1 cellular context compared by ENCODE assay signal in the genomic region with DNA sequence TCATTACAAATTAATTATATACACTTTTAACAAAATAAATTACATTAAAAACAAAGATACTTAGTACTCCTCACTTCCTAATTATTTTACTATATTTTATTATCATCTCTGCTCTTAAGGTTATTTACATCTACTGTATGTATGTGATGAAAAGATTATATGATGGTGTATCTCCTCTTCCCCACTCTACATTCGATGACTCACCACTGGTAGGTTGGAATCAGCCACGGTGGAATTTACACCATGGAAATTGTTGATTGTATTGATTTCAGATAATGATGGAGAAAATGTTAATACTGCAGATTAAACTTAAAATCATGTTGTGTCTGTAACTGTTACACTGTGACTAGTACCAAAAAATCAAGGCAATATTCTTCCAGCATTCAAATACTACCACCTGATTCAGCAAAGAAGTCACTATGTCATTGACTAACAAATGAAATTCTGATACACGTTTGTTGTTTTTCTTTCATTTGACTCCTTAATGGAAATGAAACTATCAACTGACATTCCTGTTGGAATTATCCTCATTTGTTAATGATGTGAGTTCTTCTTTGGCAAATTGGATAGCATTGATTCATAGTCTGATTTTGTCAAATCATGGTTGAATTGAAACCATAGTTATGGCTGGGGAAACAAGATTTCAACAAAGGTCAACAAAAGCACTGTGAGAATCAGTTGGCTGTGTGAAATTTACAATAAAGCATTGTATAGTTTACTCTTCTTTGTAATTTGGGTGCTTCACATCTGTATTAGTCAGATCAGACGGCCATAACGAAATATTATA.
TF ChIP-seq lines count a peak whose summit lies in the region.

No MANE protein-coding gene starts in this region.

TF ChIP-seq in K562, 482 proteins besides CTCF, POLR2A, EP300 and RAD21 (continued from another document and continues in another):
- TF ChIP-seq, protein P1, sequence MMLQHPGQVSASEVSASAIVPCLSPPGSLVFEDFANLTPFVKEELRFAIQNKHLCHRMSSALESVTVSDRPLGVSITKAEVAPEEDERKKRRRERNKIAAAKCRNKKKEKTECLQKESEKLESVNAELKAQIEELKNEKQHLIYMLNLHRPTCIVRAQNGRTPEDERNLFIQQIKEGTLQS (IDR thresholded peaks at IDR 0.05) = peak; percentile 86
- TF ChIP-seq, protein P1 (CRISPR knock-in tag; conservative IDR thresholded peaks at IDR 0.05) = no peak
- TF ChIP-seq, protein P2, sequence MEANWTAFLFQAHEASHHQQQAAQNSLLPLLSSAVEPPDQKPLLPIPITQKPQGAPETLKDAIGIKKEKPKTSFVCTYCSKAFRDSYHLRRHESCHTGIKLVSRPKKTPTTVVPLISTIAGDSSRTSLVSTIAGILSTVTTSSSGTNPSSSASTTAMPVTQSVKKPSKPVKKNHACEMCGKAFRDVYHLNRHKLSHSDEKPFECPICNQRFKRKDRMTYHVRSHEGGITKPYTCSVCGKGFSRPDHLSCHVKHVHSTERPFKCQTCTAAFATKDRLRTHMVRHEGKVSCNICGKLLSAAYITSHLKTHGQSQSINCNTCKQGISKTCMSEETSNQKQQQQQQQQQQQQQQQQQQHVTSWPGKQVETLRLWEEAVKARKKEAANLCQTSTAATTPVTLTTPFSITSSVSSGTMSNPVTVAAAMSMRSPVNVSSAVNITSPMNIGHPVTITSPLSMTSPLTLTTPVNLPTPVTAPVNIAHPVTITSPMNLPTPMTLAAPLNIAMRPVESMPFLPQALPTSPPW (CRISPR knock-in tag; IDR thresholded peaks at IDR 0.05) = no peak
- TF ChIP-seq HMG20B (CRISPR knock-in tag; IDR thresholded peaks at IDR 0.05) (no peak), POU5F1 (IDR thresholded peaks at IDR 0.05; ENCODE audit: borderline replicate concordance, low read depth, low read length, partially characterized antibody) (no peak), ZNF436 (CRISPR knock-in tag; IDR thresholded peaks at IDR 0.05) (no peak), SMAD3 (CRISPR knock-in tag; conservative IDR thresholded peaks at IDR 0.05) (no peak), RNF2 (IDR thresholded peaks at IDR 0.05) (no peak), NR4A1 (CRISPR knock-in tag; IDR thresholded peaks at IDR 0.05) (no peak), NR4A1 (tag; IDR thresholded peaks at IDR 0.05) (no peak), ZNF133 (CRISPR knock-in tag; IDR thresholded peaks at IDR 0.05) (no peak), ATF1 (CRISPR knock-in tag; IDR thresholded peaks at IDR 0.05) (no peak), ATF1 (tag; IDR thresholded peaks at IDR 0.05) (no peak), KDM1A (IDR thresholded peaks at IDR 0.05) (peak; percentile 88 to 92), HDAC1 (IDR thresholded peaks at IDR 0.05) (peak in 1 of 2 experiments; percentile 41; a peak in 1 of 4 replicates), SMARCE1 (IDR thresholded peaks at IDR 0.05) (0 out of 2 replicates have a peak, but pooled peaks have one; percentile 25), ZNF76 (CRISPR knock-in tag; IDR thresholded peaks at IDR 0.05; ENCODE audit: borderline replicate concordance) (no peak), SIX5 (IDR thresholded peaks at IDR 0.05; ENCODE audit: borderline replicate concordance in 1 of 2, insufficient read depth in 1 of 2, low read depth in 1 of 2, low read length in 2 of 2) (no peak), RBM22 (IDR thresholded peaks at IDR 0.05; ENCODE audit: low read depth, low read length, poor library complexity, severe bottlenecking) (no peak), ZNF23 (CRISPR knock-in tag; IDR thresholded peaks at IDR 0.05) (no peak), ZNF12 (CRISPR knock-in tag; IDR thresholded peaks at IDR 0.05) (no peak), C11orf30 (IDR thresholded peaks at IDR 0.05; ENCODE audit: low read depth) (peak; percentile 25; the same call in 1 of the 2 replicates), MAFF (IDR thresholded peaks at IDR 0.05; ENCODE audit: low read length) (no peak), HDAC6 (IDR thresholded peaks at IDR 0.05; ENCODE audit: low read depth, low read length) (no peak), MEF2A (IDR thresholded peaks at IDR 0.05; ENCODE audit: control insufficient read depth, low read depth, low read length) (no peak), MCM2 (IDR thresholded peaks at IDR 0.05; ENCODE audit: low read depth) (no peak), BMI1 (IDR thresholded peaks at IDR 0.05; ENCODE audit: low read length) (no peak)
- TF ChIP-seq, protein P3, sequence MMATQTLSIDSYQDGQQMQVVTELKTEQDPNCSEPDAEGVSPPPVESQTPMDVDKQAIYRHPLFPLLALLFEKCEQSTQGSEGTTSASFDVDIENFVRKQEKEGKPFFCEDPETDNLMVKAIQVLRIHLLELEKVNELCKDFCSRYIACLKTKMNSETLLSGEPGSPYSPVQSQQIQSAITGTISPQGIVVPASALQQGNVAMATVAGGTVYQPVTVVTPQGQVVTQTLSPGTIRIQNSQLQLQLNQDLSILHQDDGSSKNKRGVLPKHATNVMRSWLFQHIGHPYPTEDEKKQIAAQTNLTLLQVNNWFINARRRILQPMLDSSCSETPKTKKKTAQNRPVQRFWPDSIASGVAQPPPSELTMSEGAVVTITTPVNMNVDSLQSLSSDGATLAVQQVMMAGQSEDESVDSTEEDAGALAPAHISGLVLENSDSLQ (IDR thresholded peaks at IDR 0.05) = no peak
- TF ChIP-seq, protein P4, sequence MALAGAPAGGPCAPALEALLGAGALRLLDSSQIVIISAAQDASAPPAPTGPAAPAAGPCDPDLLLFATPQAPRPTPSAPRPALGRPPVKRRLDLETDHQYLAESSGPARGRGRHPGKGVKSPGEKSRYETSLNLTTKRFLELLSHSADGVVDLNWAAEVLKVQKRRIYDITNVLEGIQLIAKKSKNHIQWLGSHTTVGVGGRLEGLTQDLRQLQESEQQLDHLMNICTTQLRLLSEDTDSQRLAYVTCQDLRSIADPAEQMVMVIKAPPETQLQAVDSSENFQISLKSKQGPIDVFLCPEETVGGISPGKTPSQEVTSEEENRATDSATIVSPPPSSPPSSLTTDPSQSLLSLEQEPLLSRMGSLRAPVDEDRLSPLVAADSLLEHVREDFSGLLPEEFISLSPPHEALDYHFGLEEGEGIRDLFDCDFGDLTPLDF (CRISPR knock-in tag; IDR thresholded peaks at IDR 0.05) = no peak
- TF ChIP-seq, protein P5, sequence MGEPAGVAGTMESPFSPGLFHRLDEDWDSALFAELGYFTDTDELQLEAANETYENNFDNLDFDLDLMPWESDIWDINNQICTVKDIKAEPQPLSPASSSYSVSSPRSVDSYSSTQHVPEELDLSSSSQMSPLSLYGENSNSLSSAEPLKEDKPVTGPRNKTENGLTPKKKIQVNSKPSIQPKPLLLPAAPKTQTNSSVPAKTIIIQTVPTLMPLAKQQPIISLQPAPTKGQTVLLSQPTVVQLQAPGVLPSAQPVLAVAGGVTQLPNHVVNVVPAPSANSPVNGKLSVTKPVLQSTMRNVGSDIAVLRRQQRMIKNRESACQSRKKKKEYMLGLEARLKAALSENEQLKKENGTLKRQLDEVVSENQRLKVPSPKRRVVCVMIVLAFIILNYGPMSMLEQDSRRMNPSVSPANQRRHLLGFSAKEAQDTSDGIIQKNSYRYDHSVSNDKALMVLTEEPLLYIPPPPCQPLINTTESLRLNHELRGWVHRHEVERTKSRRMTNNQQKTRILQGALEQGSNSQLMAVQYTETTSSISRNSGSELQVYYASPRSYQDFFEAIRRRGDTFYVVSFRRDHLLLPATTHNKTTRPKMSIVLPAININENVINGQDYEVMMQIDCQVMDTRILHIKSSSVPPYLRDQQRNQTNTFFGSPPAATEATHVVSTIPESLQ (CRISPR knock-in tag; IDR thresholded peaks at IDR 0.05) = no peak
- TF ChIP-seq, protein P6, sequence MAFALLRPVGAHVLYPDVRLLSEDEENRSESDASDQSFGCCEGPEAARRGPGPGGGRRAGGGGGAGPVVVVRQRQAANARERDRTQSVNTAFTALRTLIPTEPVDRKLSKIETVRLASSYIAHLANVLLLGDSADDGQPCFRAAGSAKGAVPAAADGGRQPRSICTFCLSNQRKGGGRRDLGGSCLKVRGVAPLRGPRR (CRISPR knock-in tag; IDR thresholded peaks at IDR 0.05) = no peak
- TF ChIP-seq, protein P7, sequence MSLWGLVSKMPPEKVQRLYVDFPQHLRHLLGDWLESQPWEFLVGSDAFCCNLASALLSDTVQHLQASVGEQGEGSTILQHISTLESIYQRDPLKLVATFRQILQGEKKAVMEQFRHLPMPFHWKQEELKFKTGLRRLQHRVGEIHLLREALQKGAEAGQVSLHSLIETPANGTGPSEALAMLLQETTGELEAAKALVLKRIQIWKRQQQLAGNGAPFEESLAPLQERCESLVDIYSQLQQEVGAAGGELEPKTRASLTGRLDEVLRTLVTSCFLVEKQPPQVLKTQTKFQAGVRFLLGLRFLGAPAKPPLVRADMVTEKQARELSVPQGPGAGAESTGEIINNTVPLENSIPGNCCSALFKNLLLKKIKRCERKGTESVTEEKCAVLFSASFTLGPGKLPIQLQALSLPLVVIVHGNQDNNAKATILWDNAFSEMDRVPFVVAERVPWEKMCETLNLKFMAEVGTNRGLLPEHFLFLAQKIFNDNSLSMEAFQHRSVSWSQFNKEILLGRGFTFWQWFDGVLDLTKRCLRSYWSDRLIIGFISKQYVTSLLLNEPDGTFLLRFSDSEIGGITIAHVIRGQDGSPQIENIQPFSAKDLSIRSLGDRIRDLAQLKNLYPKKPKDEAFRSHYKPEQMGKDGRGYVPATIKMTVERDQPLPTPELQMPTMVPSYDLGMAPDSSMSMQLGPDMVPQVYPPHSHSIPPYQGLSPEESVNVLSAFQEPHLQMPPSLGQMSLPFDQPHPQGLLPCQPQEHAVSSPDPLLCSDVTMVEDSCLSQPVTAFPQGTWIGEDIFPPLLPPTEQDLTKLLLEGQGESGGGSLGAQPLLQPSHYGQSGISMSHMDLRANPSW (CRISPR knock-in tag; IDR thresholded peaks at IDR 0.05) = no peak
- TF ChIP-seq, protein P8, sequence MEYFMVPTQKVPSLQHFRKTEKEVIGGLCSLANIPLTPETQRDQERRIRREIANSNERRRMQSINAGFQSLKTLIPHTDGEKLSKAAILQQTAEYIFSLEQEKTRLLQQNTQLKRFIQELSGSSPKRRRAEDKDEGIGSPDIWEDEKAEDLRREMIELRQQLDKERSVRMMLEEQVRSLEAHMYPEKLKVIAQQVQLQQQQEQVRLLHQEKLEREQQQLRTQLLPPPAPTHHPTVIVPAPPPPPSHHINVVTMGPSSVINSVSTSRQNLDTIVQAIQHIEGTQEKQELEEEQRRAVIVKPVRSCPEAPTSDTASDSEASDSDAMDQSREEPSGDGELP (CRISPR knock-in tag; IDR thresholded peaks at IDR 0.05; ENCODE audit: borderline replicate concordance) = no peak
- TF ChIP-seq, protein P9, sequence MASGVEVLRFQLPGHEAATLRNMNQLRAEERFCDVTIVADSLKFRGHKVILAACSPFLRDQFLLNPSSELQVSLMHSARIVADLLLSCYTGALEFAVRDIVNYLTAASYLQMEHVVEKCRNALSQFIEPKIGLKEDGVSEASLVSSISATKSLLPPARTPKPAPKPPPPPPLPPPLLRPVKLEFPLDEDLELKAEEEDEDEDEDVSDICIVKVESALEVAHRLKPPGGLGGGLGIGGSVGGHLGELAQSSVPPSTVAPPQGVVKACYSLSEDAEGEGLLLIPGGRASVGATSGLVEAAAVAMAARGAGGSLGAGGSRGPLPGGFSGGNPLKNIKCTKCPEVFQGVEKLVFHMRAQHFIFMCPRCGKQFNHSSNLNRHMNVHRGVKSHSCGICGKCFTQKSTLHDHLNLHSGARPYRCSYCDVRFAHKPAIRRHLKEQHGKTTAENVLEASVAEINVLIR (CRISPR knock-in tag; IDR thresholded peaks at IDR 0.05) = no peak
- TF ChIP-seq, protein P10, sequence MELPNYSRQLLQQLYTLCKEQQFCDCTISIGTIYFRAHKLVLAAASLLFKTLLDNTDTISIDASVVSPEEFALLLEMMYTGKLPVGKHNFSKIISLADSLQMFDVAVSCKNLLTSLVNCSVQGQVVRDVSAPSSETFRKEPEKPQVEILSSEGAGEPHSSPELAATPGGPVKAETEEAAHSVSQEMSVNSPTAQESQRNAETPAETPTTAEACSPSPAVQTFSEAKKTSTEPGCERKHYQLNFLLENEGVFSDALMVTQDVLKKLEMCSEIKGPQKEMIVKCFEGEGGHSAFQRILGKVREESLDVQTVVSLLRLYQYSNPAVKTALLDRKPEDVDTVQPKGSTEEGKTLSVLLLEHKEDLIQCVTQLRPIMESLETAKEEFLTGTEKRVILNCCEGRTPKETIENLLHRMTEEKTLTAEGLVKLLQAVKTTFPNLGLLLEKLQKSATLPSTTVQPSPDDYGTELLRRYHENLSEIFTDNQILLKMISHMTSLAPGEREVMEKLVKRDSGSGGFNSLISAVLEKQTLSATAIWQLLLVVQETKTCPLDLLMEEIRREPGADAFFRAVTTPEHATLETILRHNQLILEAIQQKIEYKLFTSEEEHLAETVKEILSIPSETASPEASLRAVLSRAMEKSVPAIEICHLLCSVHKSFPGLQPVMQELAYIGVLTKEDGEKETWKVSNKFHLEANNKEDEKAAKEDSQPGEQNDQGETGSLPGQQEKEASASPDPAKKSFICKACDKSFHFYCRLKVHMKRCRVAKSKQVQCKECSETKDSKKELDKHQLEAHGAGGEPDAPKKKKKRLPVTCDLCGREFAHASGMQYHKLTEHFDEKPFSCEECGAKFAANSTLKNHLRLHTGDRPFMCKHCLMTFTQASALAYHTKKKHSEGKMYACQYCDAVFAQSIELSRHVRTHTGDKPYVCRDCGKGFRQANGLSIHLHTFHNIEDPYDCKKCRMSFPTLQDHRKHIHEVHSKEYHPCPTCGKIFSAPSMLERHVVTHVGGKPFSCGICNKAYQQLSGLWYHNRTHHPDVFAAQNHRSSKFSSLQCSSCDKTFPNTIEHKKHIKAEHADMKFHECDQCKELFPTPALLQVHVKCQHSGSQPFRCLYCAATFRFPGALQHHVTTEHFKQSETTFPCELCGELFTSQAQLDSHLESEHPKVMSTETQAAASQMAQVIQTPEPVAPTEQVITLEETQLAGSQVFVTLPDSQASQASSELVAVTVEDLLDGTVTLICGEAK (IDR thresholded peaks at IDR 0.05) = no peak
- TF ChIP-seq, protein P10 (CRISPR knock-in tag; IDR thresholded peaks at IDR 0.05) = no peak
